In the genomic region with DNA sequence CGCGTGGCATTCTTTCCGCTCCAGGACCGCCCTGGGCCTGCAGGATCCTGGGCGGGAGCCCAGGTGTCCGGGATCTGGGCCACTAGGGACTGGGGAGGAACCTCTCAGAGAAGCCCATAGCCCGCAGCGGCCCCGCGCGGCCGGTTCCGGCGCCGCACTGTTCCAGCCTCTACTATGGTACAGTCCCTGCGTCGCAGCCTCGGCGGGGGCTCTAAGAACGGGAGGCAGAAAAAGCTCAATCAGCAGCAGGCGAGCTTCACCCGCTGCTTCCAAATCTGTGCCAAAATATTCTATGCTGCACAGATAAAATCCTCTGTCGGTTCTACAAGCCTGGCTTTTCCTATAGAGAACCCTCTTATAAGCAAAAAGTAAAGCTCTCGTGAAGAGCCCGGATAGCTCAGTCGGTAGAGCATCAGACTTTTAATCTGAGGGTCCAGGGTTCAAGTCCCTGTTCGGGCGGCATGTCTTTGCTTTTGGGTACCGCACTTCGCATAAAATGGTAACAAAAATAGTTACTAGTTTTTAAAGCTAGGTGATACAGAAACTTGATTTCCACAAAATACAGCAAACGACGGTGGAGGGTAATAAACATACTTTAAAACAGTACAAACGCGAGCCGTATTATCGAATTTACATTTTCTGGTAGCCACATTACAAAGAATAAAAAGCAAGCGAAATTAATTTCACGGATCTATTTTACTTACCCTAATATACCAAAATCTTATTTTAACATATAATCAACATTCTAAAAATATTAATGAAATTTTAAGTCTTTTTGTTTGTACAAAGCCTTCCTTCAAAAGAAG, we compare ENCODE assay signal across 8 cellular contexts. TPM values are rescaled to one million over a fixed set of nuclear protein-coding genes. Genes with fewer than 3 reads are reported as not detected.
DNase-seq lines count a peak whose midpoint lies in the region; ATAC-seq, FAIRE-seq and TF ChIP-seq lines count a peak whose summit lies in the region.

No MANE protein-coding gene starts in this region.

- no peak for TF ChIP-seq POLR2A in IMR-90 (IDR thresholded peaks at IDR 0.05; ENCODE audit: low read depth, low read length)

- H2BK5ac ChIP-seq in IMR-90 (ENCODE audit: low read depth, low read length, poor library complexity, severe bottlenecking), result no peak overlapping the region

- intact Hi-C loops in IMR-90 (cut with micrococcal nuclease), result loop anchor here (1.0 to 2.0 kb wide), 5 partner anchors 25 to 103 kb away; no protein-coding TSS in a partner anchor

- peaks cover 2% of the 10 kb centered on the region; the same call in 1 of the 2 replicates for H3K9me1 ChIP-seq in IMR-90 (ENCODE audit: insufficient read depth, low read length)

- no peak for FAIRE-seq in RCC 7860 (lab: Jason Lieb, UNC)

- H4K91ac ChIP-seq in IMR-90 (ENCODE audit: insufficient read depth, low read depth, low read length), result no peak overlapping the region

- H3K9ac ChIP-seq in IMR-90 (ENCODE audit: low read depth, low read length) (peak overlapping the region; percentile 21; the same call in 1 of the 2 replicates), mucosa of stomach (ENCODE audit: low read length) (peak overlapping the region; percentile 68)

- H3K36me3 ChIP-seq in IMR-90 (ENCODE audit: control insufficient read depth, insufficient read depth, low read length) (no peaks in the 10 kb centered on the region), mucosa of stomach (ENCODE audit: control insufficient read depth, insufficient read depth, low read length) (no peaks in the 10 kb centered on the region)

- H3K9me3 ChIP-seq in IMR-90 (ENCODE audit: control insufficient read depth, insufficient read depth, low read length) (no peaks in the 10 kb centered on the region), mucosa of stomach (ENCODE audit: control insufficient read depth, low read length) (no peaks in the 10 kb centered on the region)

- CTCF ChIA-PET in IMR-90 (lab: Yijun Ruan, JAX), result interaction anchor here (0.6 to 3.7 kb wide), 20 partner anchors 8 to 616 kb away, joined by 3 to 25 read pairs (median 4); a partner anchor contains a TSS

- BruUV-seq in IMR-90 (replicated peaks; lab: Mats Ljungman, UMichigan), result no TSS peak

- POLR2A ChIA-PET in IMR-90 (lab: Charles Lee; ENCODE audit: unreplicated experiment), result interaction anchor here (0.5 to 0.8 kb wide), 2 partner anchors 54 to 546 kb away, joined by 3 to 4 read pairs; no protein-coding TSS in a partner anchor

- peak; percentile 65 for TF ChIP-seq RAD21 in IMR-90 (IDR thresholded peaks at IDR 0.05; ENCODE audit: low read length)

- dilution Hi-C loops in IMR-90 (cut with HindIII; ENCODE audit: low sequenced_read_pairs, unreplicated experiment), result loop anchor here (25.0 kb wide), 1 partner anchor 118 kb away; a partner anchor contains a TSS

- no peak overlapping the region for H3K23ac ChIP-seq in IMR-90 (ENCODE audit: low read depth, low read length)

- peaks cover 24% of the 10 kb centered on the region for H4K20me1 ChIP-seq in IMR-90 (ENCODE audit: insufficient read depth, low read length)

- no peak overlapping the region for H2BK120ac ChIP-seq in IMR-90 (ENCODE audit: low read depth, low read length)

- no peak overlapping the region for H2BK20ac ChIP-seq in IMR-90 (ENCODE audit: low read depth, low read length)

- H4K8ac ChIP-seq in IMR-90 (ENCODE audit: low read depth in 2 of 2, low read length in 2 of 2), result no peak overlapping the region

- ATAC-seq in GM19395 (IDR thresholded peaks at IDR 0.05; ENCODE audit: unreplicated experiment), result peak; percentile 35
- peak; percentile 59 for ATAC-seq in IMR-90 (ENCODE audit: low read depth)
- peak; percentile 68 for ATAC-seq in esophagus mucosa

- no peak overlapping the region for H4K5ac ChIP-seq in IMR-90 (ENCODE audit: low read depth, low read length)

- no peak overlapping the region for H3K14ac ChIP-seq in IMR-90 (replicated peaks; ENCODE audit: low read depth, low read length)

- H2AK5ac ChIP-seq in IMR-90 (ENCODE audit: low read depth, low read length), result no peak overlapping the region

- peak overlapping the region; percentile 13 for H2AK9ac ChIP-seq in IMR-90 (replicated peaks; ENCODE audit: low read depth, low read length, poor library complexity)

- H3K4me2 ChIP-seq in IMR-90 (ENCODE audit: low read depth, low read length), result peak overlapping the region; percentile 90

- no peak overlapping the region for H3K18ac ChIP-seq in IMR-90 (ENCODE audit: low read depth, low read length)

- no peak overlapping the region for H2BK15ac ChIP-seq in IMR-90 (ENCODE audit: low read depth, low read length)

- H3K56ac ChIP-seq in IMR-90 (ENCODE audit: extremely low read depth, insufficient read depth, low read length), result no peak overlapping the region; the same call in 1 of the 2 replicates

- WGBS in IMR-90 (ENCODE audit: extremely low coverage in 2 of 2, insufficient read length in 1 of 2), 2 experiments, result 0 to 100% methylated on average over 1 to 12 of the region's 38 CpGs

- TF ChIP-seq CTCF in IMR-90 (conservative IDR thresholded peaks at IDR 0.05; ENCODE audit: low read depth, low read length), result peak; percentile 90

- DNase-seq in Ammon's horn (ENCODE audit: low spot score) (peak; percentile 88), IMR-90 (peak; percentile 80), RCC 7860 (ENCODE audit: low spot score) (peak; percentile 74)
- peak; percentile 91 to 92 for DNase-seq in activated T-cell treated with anti-CD3 and anti-CD28 coated beads, Interleukin-2, amount 50 U/mL, for 48 hours
- DNase-seq in stimulated activated CD8-positive, alpha-beta memory T cell treated with anti-CD3 and anti-CD28 coated beads, Interleukin-4, amount 100 ng/mL, for 4 hours (ENCODE audit: low read depth in 2 of 2, low spot score in 1 of 2), result peak; percentile 70 to 71

- no peak overlapping the region; the same call in 1 of the 2 replicates for H3K27ac ChIP-seq in IMR-90 (ENCODE audit: insufficient read depth, low read length)

- H3K4me3 ChIP-seq in IMR-90 (ENCODE audit: insufficient read depth, low read depth, low read length), result peak overlapping the region; percentile 60
- H3K4me3 ChIP-seq in mucosa of stomach (ENCODE audit: low read length), result peak overlapping the region; percentile 74

- H3K27me3 ChIP-seq in IMR-90 (ENCODE audit: control insufficient read depth, insufficient read depth, low read length), result peaks cover 26% of the 10 kb centered on the region
- H3K27me3 ChIP-seq in mucosa of stomach (ENCODE audit: control insufficient read depth, insufficient read depth, low read length), result peaks cover 81% of the 10 kb centered on the region

- peaks cover 8% of the 10 kb centered on the region; the same call in 1 of the 2 replicates for H3K4me1 ChIP-seq in IMR-90 (ENCODE audit: control insufficient read depth, insufficient read depth, low read length)
- peaks cover 51% of the 10 kb centered on the region for H3K4me1 ChIP-seq in mucosa of stomach (ENCODE audit: control insufficient read depth, insufficient read depth, low read length)

- H3K79me1 ChIP-seq in IMR-90 (ENCODE audit: low read depth in 1 of 2, low read length in 2 of 2), result no peaks in the 10 kb centered on the region

- in situ Hi-C loops in IMR-90 (cut with MboI; ENCODE audit: low sequenced_read_pairs), result loop anchor here (5.0 kb wide), 1 partner anchor 47 kb away; no protein-coding TSS in a partner anchor

- no peak overlapping the region for H3K4ac ChIP-seq in IMR-90 (ENCODE audit: low read depth, low read length)

- peak overlapping the region; percentile 88 for H2AFZ ChIP-seq in IMR-90 (replicated peaks; ENCODE audit: low read length, poor library complexity)

TF ChIP-seq in IMR-90, 13 proteins besides CTCF, POLR2A, EP300 and RAD21 (continues in another document):
- TF ChIP-seq RFX5 (IDR thresholded peaks at IDR 0.05; ENCODE audit: low read depth, low read length) (no peak), MAFK (IDR thresholded peaks at IDR 0.05; ENCODE audit: low read depth, low read length) (no peak), FOS (IDR thresholded peaks at IDR 0.05; ENCODE audit: low read depth, low read length) (peak; percentile 97), SMC3 (IDR thresholded peaks at IDR 0.05; ENCODE audit: low read depth, low read length) (peak; percentile 39; the same call in 1 of the 2 replicates), RCOR1 (IDR thresholded peaks at IDR 0.05; ENCODE audit: insufficient replicate concordance, low read length) (no peak), MAZ (IDR thresholded peaks at IDR 0.05; ENCODE audit: borderline replicate concordance, low read depth, low read length) (peak; percentile 74; the same call in 1 of the 2 replicates)
- TF ChIP-seq, protein P1, sequence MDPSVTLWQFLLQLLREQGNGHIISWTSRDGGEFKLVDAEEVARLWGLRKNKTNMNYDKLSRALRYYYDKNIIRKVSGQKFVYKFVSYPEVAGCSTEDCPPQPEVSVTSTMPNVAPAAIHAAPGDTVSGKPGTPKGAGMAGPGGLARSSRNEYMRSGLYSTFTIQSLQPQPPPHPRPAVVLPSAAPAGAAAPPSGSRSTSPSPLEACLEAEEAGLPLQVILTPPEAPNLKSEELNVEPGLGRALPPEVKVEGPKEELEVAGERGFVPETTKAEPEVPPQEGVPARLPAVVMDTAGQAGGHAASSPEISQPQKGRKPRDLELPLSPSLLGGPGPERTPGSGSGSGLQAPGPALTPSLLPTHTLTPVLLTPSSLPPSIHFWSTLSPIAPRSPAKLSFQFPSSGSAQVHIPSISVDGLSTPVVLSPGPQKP (IDR thresholded peaks at IDR 0.05; ENCODE audit: borderline replicate concordance, low read depth, low read length), result no peak

RNA-seq across cellular contexts. Expression of a gene that starts 0.7 kb away (rescaled TPM):
- total RNA-seq in IMR-90 (2012; rRNA removed) (under 0.01 TPM in 2 replicates), esophagus mucosa (4.0 TPM)
- 0.19 and 0.26 TPM in 2 replicates for polyA plus RNA-seq in IMR-90 (2012; rRNA removed)
- polyA plus RNA-seq in IMR-90 (2012; cell fraction: cytosol; rRNA removed), result 0.06 and 0.19 TPM in 2 replicates
- polyA plus RNA-seq in IMR-90 (2012; cell fraction: nucleus; rRNA removed; ENCODE audit: low replicate concordance), result 0.52 and 0.83 TPM in 2 replicates

RNA-seq across cellular contexts. Expression of a gene that starts 4.9 kb away (rescaled TPM):
- total RNA-seq in IMR-90 (2012; rRNA removed) (not detected in 2 replicates), esophagus mucosa (0.40 TPM)
- polyA plus RNA-seq in IMR-90 (2012; rRNA removed), result 0.43 and 0.56 TPM in 2 replicates
- 0.66 and 1.9 TPM in 2 replicates for polyA plus RNA-seq in IMR-90 (2012; cell fraction: cytosol; rRNA removed)
- 1.8 and 4.2 TPM in 2 replicates for polyA plus RNA-seq in IMR-90 (2012; cell fraction: nucleus; rRNA removed; ENCODE audit: low replicate concordance)

RNA-seq across cellular contexts. Expression of a gene that starts 31.5 kb away (rescaled TPM):
- total RNA-seq in IMR-90 (2012; rRNA removed), result not detected in 2 replicates
- polyA plus RNA-seq in IMR-90 (2012; rRNA removed), result not detected in 2 replicates
- not detected in 2 replicates for polyA plus RNA-seq in IMR-90 (2012; cell fraction: cytosol; rRNA removed)
- polyA plus RNA-seq in IMR-90 (2012; cell fraction: nucleus; rRNA removed; ENCODE audit: low replicate concordance), result not detected in 2 replicates
- total RNA-seq in esophagus mucosa, result 15.0 TPM

RNA-seq across cellular contexts. Expression of a gene that starts 33.2 kb away (rescaled TPM):
- 1.7 and 3.4 TPM in 2 replicates for total RNA-seq in IMR-90 (2012; rRNA removed)
- polyA plus RNA-seq in IMR-90 (2012; rRNA removed), result 10.5 and 11.5 TPM in 2 replicates
- 4.8 and 6.2 TPM in 2 replicates for polyA plus RNA-seq in IMR-90 (2012; cell fraction: cytosol; rRNA removed)
- polyA plus RNA-seq in IMR-90 (2012; cell fraction: nucleus; rRNA removed; ENCODE audit: low replicate concordance), result 230 and 249 TPM in 2 replicates
- 65.0 TPM for total RNA-seq in esophagus mucosa

RNA-seq across cellular contexts. Expression of a gene that starts 43.8 kb away (rescaled TPM):
- 2.2 and 2.3 TPM in 2 replicates for total RNA-seq in IMR-90 (2012; rRNA removed)
- polyA plus RNA-seq in IMR-90 (2012; rRNA removed), result 27.3 and 33.3 TPM in 2 replicates
- 14.0 and 29.1 TPM in 2 replicates for polyA plus RNA-seq in IMR-90 (2012; cell fraction: cytosol; rRNA removed)
- polyA plus RNA-seq in IMR-90 (2012; cell fraction: nucleus; rRNA removed; ENCODE audit: low replicate concordance), result 68.1 and 141 TPM in 2 replicates
- total RNA-seq in esophagus mucosa, result 20.9 TPM

Comparison
In these comparisons a context has a peak if more than half of its experiments do, and no peak if none do; other contexts are left out.
1. RNA of a gene that starts 31.5 kb away (total RNA-seq): 15.0 TPM in esophagus mucosa (single experiment); not detected in IMR-90; every median in the first group is over 10 times any median in the second.
2. Peak in every context shown above with its lines, with median percentiles within 50 percentile points of each other: DNase-seq and ATAC-seq.